ENCODE assay signal across 1 cellular context in genomic region chr7:140275069-140275961, GRCh38.
TF ChIP-seq lines count a peak whose summit lies in the region.

No MANE protein-coding gene starts in this region.

TF ChIP-seq in K562, 482 proteins besides CTCF, POLR2A, EP300 and RAD21 (continued from another document):
- TF ChIP-seq HMBOX1 (IDR thresholded peaks at IDR 0.05) (peak; percentile 56; the same call in 1 of the 2 replicates), ARID4B (CRISPR knock-in tag; IDR thresholded peaks at IDR 0.05) (no peak), ZBTB17 (CRISPR knock-in tag; IDR thresholded peaks at IDR 0.05) (peak; percentile 99), ZNF766 (CRISPR knock-in tag; conservative IDR thresholded peaks at IDR 0.05) (peak; percentile 81), MBD2 (IDR thresholded peaks at IDR 0.05; ENCODE audit: borderline replicate concordance, low read depth) (no peak), CXXC5 (CRISPR knock-in tag; IDR thresholded peaks at IDR 0.05) (peak; percentile 75), TAL1 (IDR thresholded peaks at IDR 0.05) (peak; percentile 87), SPI1 (IDR thresholded peaks at IDR 0.05; ENCODE audit: borderline replicate concordance, low read depth, low read length) (no peak), KDM2B (CRISPR knock-in tag; IDR thresholded peaks at IDR 0.05) (0 out of 2 replicates have a peak, but pooled peaks have one; percentile 64), ZNF316 (IDR thresholded peaks at IDR 0.05) (peak; percentile 84), CBFA2T3 (IDR thresholded peaks at IDR 0.05) (peak; percentile 89), HMG20A (CRISPR knock-in tag; conservative IDR thresholded peaks at IDR 0.05) (0 out of 2 replicates have a peak, but pooled peaks have one; percentile 29), GATA2 (CRISPR knock-in tag; IDR thresholded peaks at IDR 0.05) (peak; percentile 71), PHF21A (IDR thresholded peaks at IDR 0.05; ENCODE audit: borderline replicate concordance, low read depth) (no peak), TBL1XR1 (IDR thresholded peaks at IDR 0.05; ENCODE audit: low read length in 2 of 2) (peak in 1 of 2 experiments; percentile 75; a peak in 2 of 4 replicates), JUN (IDR thresholded peaks at IDR 0.05; ENCODE audit: borderline replicate concordance, low read depth, low read length) (peak; percentile 29; the same call in 1 of the 2 replicates), JUN (CRISPR knock-in tag; IDR thresholded peaks at IDR 0.05; ENCODE audit: borderline replicate concordance) (no peak), ARID3A (IDR thresholded peaks at IDR 0.05; ENCODE audit: borderline replicate concordance, low read depth, low read length) (peak; percentile 85), NRF1 (conservative IDR thresholded peaks at IDR 0.05 in 1 of 2, IDR thresholded peaks at IDR 0.05 in 1 of 2) (peak; percentile 83 to 85), MAFG (tag; conservative IDR thresholded peaks at IDR 0.05) (peak; percentile 86)
TF ChIP-seq in K562: peak in this region for 97.
